In the genomic region with DNA sequence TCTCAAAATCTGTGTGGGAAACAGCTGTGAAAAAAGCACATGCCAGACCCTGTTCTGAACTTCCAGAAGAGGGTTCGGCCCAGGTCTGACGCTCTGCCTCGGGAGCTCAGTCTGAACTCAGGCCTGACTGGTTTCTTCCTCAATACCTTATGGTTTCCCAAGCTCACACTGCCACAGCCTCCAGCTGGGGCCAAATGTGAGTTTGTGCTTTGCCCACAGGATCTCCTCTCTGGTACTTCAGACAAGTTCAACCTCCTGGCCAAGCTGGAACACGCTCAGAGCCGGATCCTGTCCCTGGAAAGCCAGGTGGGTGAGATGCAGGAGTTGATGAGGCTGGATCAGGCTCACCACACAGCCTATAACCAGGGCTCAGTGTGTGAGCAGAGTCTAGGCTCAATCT, we compare ENCODE assay signal across 38 cellular contexts. TPM values are rescaled to one million over a fixed set of nuclear protein-coding genes. Genes with fewer than 3 reads are reported as not detected.
"Had no signal": no experiment of that assay in that cellular context is flagged by ENCODE, and none has a peak within 500 bp of the region (broad histone marks: within the 10 kb centered on the region; RNA-seq: fewer than 3 reads in every experiment).

No MANE protein-coding gene starts in this region.

- H3K4me3 ChIP-seq: adrenal gland, cardiac muscle cell, MG63, Peyer's patch had no signal

- H3K27me3 ChIP-seq: adrenal gland, brain microvascular endothelial cell, cardiac muscle cell, MG63, Peyer's patch had no signal

- DNase-seq: activated B cell treated with CpG ODN at 0.5 μM for 24 hours; activated CD4-positive, alpha-beta memory T cell treated with anti-CD3 and anti-CD28 coated beads for 36 hours; activated CD4-positive, alpha-beta T cell treated with anti-CD3 and anti-CD28 coated beads for 4 hours; activated CD4-positive, alpha-beta T cell treated with anti-CD3 and anti-CD28 coated beads, Interleukin-2, amount 50 U/mL, for 1 hour; activated CD4-positive, CD25-positive, alpha-beta regulatory T cell treated with anti-CD3 and anti-CD28 coated beads, Interleukin-2, amount 50 U/mL, for 72 hours; activated CD8-positive, alpha-beta memory T cell treated with anti-CD3 and anti-CD28 coated beads, Interleukin-2, amount 50 U/mL, for 4 hours; activated gamma-delta T cell treated with Interleukin-2 at 50 U/mL for 16 hours; activated naive CD4-positive, alpha-beta T cell treated with anti-CD3 and anti-CD28 coated beads for 36 hours; activated T-cell treated with anti-CD3 and anti-CD28 coated beads for 4 hours; activated T-cell treated with anti-CD3 and anti-CD28 coated beads, Interleukin-2, amount 50 U/mL, for 4 hours; adrenal gland; anterior cingulate cortex; brain microvascular endothelial cell; Karpas-422; MG63; NCI-H1048; NCI-H1105 treated with DMSO at 0.1 percent for 48 hours; NCI-H1436 treated with DMSO at 0.1 percent for 48 hours; NCI-H1694 treated with DMSO at 0.1 percent for 48 hours; NCI-H2029; NCI-H510A; NCI-H526; NCI-H748 treated with DMSO at 0.1 percent for 48 hours; NK-92 treated with Interleukin-12 subunit alpha and Interleukin-12 subunit beta, amount 100 ng/mL, for 24 hours; PC-3; RPMI8226; SIG-M5; T-cell; T-helper 17 cell; T-helper 9 cell had no signal

- H3K27ac ChIP-seq: brain microvascular endothelial cell, cardiac muscle cell, Peyer's patch, VCaP had no signal

- ATAC-seq: activated naive CD4-positive, alpha-beta T cell treated with anti-CD3 and anti-CD28 coated beads, Interleukin-2, amount 50 U/mL, for 72 hours; activated T-cell treated with anti-CD3 and anti-CD28 coated beads, Interleukin-2, amount 50 U/mL, for 4 hours; PC-3; Right ventricle myocardium inferior; SK-N-SH treated with all-trans-retinoic acid at 6 μM for 48 hours; T-cell; T-helper 17 cell had no signal

- H3K9me3 ChIP-seq: adrenal gland, MG63, Peyer's patch had no signal

- H3K36me3 ChIP-seq: adrenal gland, brain microvascular endothelial cell, cardiac muscle cell, MG63, Peyer's patch had no signal

- H3K4me1 ChIP-seq: adrenal gland, Peyer's patch had no signal

RNA-seq across cellular contexts. Expression of a gene that starts 33.8 kb away (rescaled TPM):
- total RNA-seq: activated B cell treated with CpG ODN at 0.5 μM for 24 hours; activated naive CD4-positive, alpha-beta T cell treated with anti-CD3 and anti-CD28 coated beads for 36 hours; activated T-helper 1 cell treated with anti-CD3 and anti-CD28 coated beads, Interleukin-12 subunit alpha, Interleukin-12 subunit beta, Interleukin-2, Interleukin-4 antibody, amounts not matched to agents 30 ng/mL and 10 ng/mL and 1 ng/mL, durations not matched to agents 14 hours and 24 hours and 36 hours; SK-MEL-5; T-helper 17 cell had no signal
